8 cellular contexts compared by ENCODE assay signal in genomic region chr1:165696625-165697100, GRCh38. TPM values are rescaled to one million over a fixed set of nuclear protein-coding genes. Genes with fewer than 3 reads are reported as not detected.
DNase-seq lines count a peak whose midpoint lies in the region; ATAC-seq, FAIRE-seq and TF ChIP-seq lines count a peak whose summit lies in the region.

No MANE protein-coding gene starts in this region.

- no peaks in the 10 kb centered on the region for H4K20me1 ChIP-seq in MM.1S (ENCODE audit: insufficient read depth, low read length)

- no peak overlapping the region for H2AFZ ChIP-seq in MM.1S (ENCODE audit: low read length)

- DNase-seq in CD4-positive, alpha-beta memory T cell = no peak
- DNase-seq in MM.1S (no peak), left lung (no peak), thyroid gland (peak; percentile 43 to 53), HTR-8/SVneo (ENCODE audit: insufficient read length, low spot score) (no peak), NCI-H2029 treated with DMSO at 0.1 percent for 48 hours (lab: John Stamatoyannopoulos, UW) (no peak)
- no peak for DNase-seq in activated CD8-positive, alpha-beta memory T cell treated with anti-CD3 and anti-CD28 coated beads, Interleukin-2, amount 50 U/mL, for 4 hours

- POLR2A ChIA-PET in CD4-positive, alpha-beta memory T cell (lab: Charles Lee; ENCODE audit: partially characterized antibody) = interaction anchor here (2.7 to 4.4 kb wide), 2 partner anchors 66 to 73 kb away, joined by 25 to 60 read pairs; partner anchors contain the start of genes MGST3 and TMCO1

- no peak overlapping the region for H3K27ac ChIP-seq in CD4-positive, alpha-beta memory T cell (ENCODE audit: low read depth, low read length)
- H3K27ac ChIP-seq in MM.1S (ENCODE audit: low read length) (no peak overlapping the region), left lung (peak overlapping the region; percentile 28 to 93), thyroid gland (peak overlapping the region; percentile 14 to 97 (median 63))

- peaks cover 21% of the 10 kb centered on the region for H3K4me1 ChIP-seq in CD4-positive, alpha-beta memory T cell (ENCODE audit: insufficient read depth, low read length)
- H3K4me1 ChIP-seq in MM.1S (ENCODE audit: low read length) (peaks cover 10% of the 10 kb centered on the region), left lung (peaks cover 18 to 34% of the 10 kb centered on the region in 2 donors), thyroid gland (peaks cover 9 to 28% of the 10 kb centered on the region in 2 donors)

- H3K4me3 ChIP-seq in CD4-positive, alpha-beta memory T cell (ENCODE audit: low read length in 2 of 2) = no peak overlapping the region
- H3K4me3 ChIP-seq in MM.1S (ENCODE audit: low read length) (no peak overlapping the region; the same call in 1 of the 2 replicates), left lung (peak overlapping the region in 1 of 2 donors; percentile 83), thyroid gland (replicated peaks in 1 of 3) (peak overlapping the region in 1 of 3 donors; percentile 91)

- peak overlapping the region; percentile 33 to 100 (median 95) for H3K4me3 Mint-ChIP-seq in CD4-positive, alpha-beta memory T cell
- H3K4me3 Mint-ChIP-seq in brain = peak overlapping the region; percentile 88 to 100 (median 97)

- no peaks in the 10 kb centered on the region for H3K9me3 ChIP-seq in CD4-positive, alpha-beta memory T cell (ENCODE audit: control insufficient read depth in 1 of 2, low read length in 2 of 2)
- no peaks in the 10 kb centered on the region for H3K9me3 ChIP-seq in MM.1S (replicated peaks; ENCODE audit: insufficient read depth, low read length)
- no peaks in the 10 kb centered on the region for H3K9me3 ChIP-seq in left lung
- H3K9me3 ChIP-seq in thyroid gland = no peaks in the 10 kb centered on the region

- no peaks in the 10 kb centered on the region for H3K27me3 ChIP-seq in CD4-positive, alpha-beta memory T cell (ENCODE audit: insufficient read depth, low read length)
- H3K27me3 ChIP-seq in MM.1S (replicated peaks; ENCODE audit: insufficient read depth, low read length) (no peaks in the 10 kb centered on the region), left lung (no peaks in the 10 kb centered on the region), thyroid gland (no peaks in the 10 kb centered on the region)

- H3F3A ChIP-seq in MM.1S (ENCODE audit: insufficient read depth, low read length) = peaks cover 17% of the 10 kb centered on the region

- H3K4me2 ChIP-seq in MM.1S (ENCODE audit: low read depth, low read length) = peak overlapping the region; percentile 56

- FAIRE-seq in HTR-8/SVneo (lab: Jason Lieb, UNC) = no peak

- H3K27me3 Mint-ChIP-seq in CD4-positive, alpha-beta memory T cell = no peaks in the 10 kb centered on the region
- peaks cover 10% of the 10 kb centered on the region for H3K27me3 Mint-ChIP-seq in brain

- no peak for TF ChIP-seq POLR2A in thyroid gland (IDR thresholded peaks at IDR 0.05)

- peak overlapping the region; percentile 3 to 99 (median 62) for H3K27ac Mint-ChIP-seq in CD4-positive, alpha-beta memory T cell
- peak overlapping the region; percentile 76 to 92 (median 82) for H3K27ac Mint-ChIP-seq in brain

- peak; percentile 54 for ATAC-seq in left lung

- H3K36me3 Mint-ChIP-seq in CD4-positive, alpha-beta memory T cell = peaks cover 12 to 34% of the 10 kb centered on the region in 2 donors
- peaks cover 49% of the 10 kb centered on the region for H3K36me3 Mint-ChIP-seq in brain

- H3K4me1 Mint-ChIP-seq in CD4-positive, alpha-beta memory T cell = peaks cover 20 to 46% (median 34%) of the 10 kb centered on the region in 4 donors
- peaks cover 44% of the 10 kb centered on the region for H3K4me1 Mint-ChIP-seq in brain

- 3 to 7% methylated on average over 2 of the region's 2 CpGs for WGBS in thyroid gland, 2 donors

- no peak overlapping the region for H3K9ac ChIP-seq in MM.1S (ENCODE audit: low read length)

- peaks cover 0 to 2% (median 0%) of the 10 kb centered on the region in 8 donors for H3K9me3 Mint-ChIP-seq in CD4-positive, alpha-beta memory T cell
- peaks cover 7 to 19% (median 14%) of the 10 kb centered on the region in 5 experiments for H3K9me3 Mint-ChIP-seq in brain

- TF ChIP-seq CTCF in MM.1S (IDR thresholded peaks at IDR 0.05; ENCODE audit: low read length) (no peak), brain (conservative IDR thresholded peaks at IDR 0.05) (no peak), left lung (IDR thresholded peaks at IDR 0.05) (no peak), thyroid gland (IDR thresholded peaks at IDR 0.05) (no peak)

- H3K9me2 ChIP-seq in MM.1S (replicated peaks; ENCODE audit: insufficient read depth, low read length) = no peaks in the 10 kb centered on the region

- CTCF ChIA-PET in CD4-positive, alpha-beta memory T cell (lab: Charles Lee; ENCODE audit: partially characterized antibody) = interaction anchor here (1.3 to 5.0 kb wide), 5 partner anchors 10 to 175 kb away, joined by 3 to 23 read pairs (median 13); partner anchors contain the start of gene TMCO1

- intact Hi-C loops in CD4-positive, alpha-beta memory T cell (cut with micrococcal nuclease) = no loop called here
- intact Hi-C loops in left lung (cut with DNase I) (no loop called here), thyroid gland (cut with DNase I) (no loop called here)

- H3K79me2 ChIP-seq in MM.1S (ENCODE audit: low read length) = peaks cover 41% of the 10 kb centered on the region

- no peaks in the 10 kb centered on the region for H3K36me3 ChIP-seq in CD4-positive, alpha-beta memory T cell (ENCODE audit: insufficient read depth, low read length)
- H3K36me3 ChIP-seq in MM.1S (replicated peaks; ENCODE audit: insufficient read depth, low read length) (peaks cover 4% of the 10 kb centered on the region; the same call in 1 of the 2 replicates), left lung (peaks cover 0 to 6% of the 10 kb centered on the region in 2 donors), thyroid gland (no peaks in the 10 kb centered on the region)

RNA-seq across cellular contexts. Expression of gene ALDH9A1, which starts 1.7 kb away (rescaled TPM):
- 10 to 100 TPM; 45.2 to 47.1 TPM for total RNA-seq in CD4-positive, alpha-beta memory T cell
- 100 to 1,000 TPM in 1 of 2 donors, 10 to 100 TPM in 1; 94.8 to 106 TPM for polyA plus RNA-seq in CD4-positive, alpha-beta memory T cell
- 90.9 TPM for polyA plus RNA-seq in brain (ENCODE audit: insufficient read depth, low read depth, low replicate concordance)
- 10 to 100 TPM; 69.3 to 69.6 TPM for total RNA-seq in left lung
- 100 to 1,000 TPM in 3 of 4 donors, 10 to 100 TPM in 1; 99.7 to 348 (median 192) TPM for total RNA-seq in thyroid gland

Comparison
In these comparisons a context has a peak if more than half of its experiments do, and no peak if none do; other contexts are left out.
1. DNase-seq: peak in thyroid gland (2 of 2); none in CD4-positive, alpha-beta memory T cell (0 of 5), MM.1S (single experiment), left lung (0 of 2), HTR-8/SVneo (single experiment), NCI-H2029 treated with DMSO at 0.1 percent for 48 hours (single experiment) and activated CD8-positive, alpha-beta memory T cell treated with anti-CD3 and anti-CD28 coated beads, Interleukin-2, amount 50 U/mL, for 4 hours (single experiment).
2. H3K27ac ChIP-seq: peak in left lung (2 of 2) and thyroid gland (3 of 3); none in CD4-positive, alpha-beta memory T cell (single experiment) and MM.1S (single experiment).